ENCODE assay signal across 8 cellular contexts in genomic region chr4:37891221-37892159, GRCh38.
DNase-seq lines count a peak whose midpoint lies in the region; ATAC-seq and TF ChIP-seq lines count a peak whose summit lies in the region.

No MANE protein-coding gene starts in this region.

- no peaks in the 10 kb centered on the region for H3K9me3 ChIP-seq in SU-DHL-6 (ENCODE audit: insufficient read depth, low read length)

- H3K4me3 ChIP-seq in SU-DHL-6 (ENCODE audit: insufficient read depth, low read length, poor library complexity, severe bottlenecking), result peak overlapping the region; percentile 61

- H3K79me2 ChIP-seq in SU-DHL-6 (ENCODE audit: insufficient read depth, low read length), result no peaks in the 10 kb centered on the region

- peak overlapping the region; percentile 57 for H3K27ac ChIP-seq in SU-DHL-6 (ENCODE audit: low read depth, low read length)

- no peak for TF ChIP-seq CTCF in SU-DHL-6 (IDR thresholded peaks at IDR 0.05; ENCODE audit: insufficient read depth, low read length, poor library complexity, severe bottlenecking)

- H3F3A ChIP-seq in SU-DHL-6 (ENCODE audit: insufficient read depth), result peaks cover 14% of the 10 kb centered on the region

- H3K9me2 ChIP-seq in SU-DHL-6 (replicated peaks; ENCODE audit: insufficient read depth, low read length), result no peaks in the 10 kb centered on the region

- no peaks in the 10 kb centered on the region for H3K27me3 ChIP-seq in SU-DHL-6 (ENCODE audit: low read length)

- peak overlapping the region; percentile 91 for H2AFZ ChIP-seq in SU-DHL-6 (ENCODE audit: low read depth, low read length, severe bottlenecking)

- DNase-seq in C1 segment of cervical spinal cord (lab: John Stamatoyannopoulos, UW) (peak in 8 of 14 donors; percentile 21 to 66 (median 50)), GM19240 (ENCODE audit: insufficient read length, low spot score) (peak; percentile 29), astrocyte of the hippocampus (ENCODE audit: low read depth, low spot score) (peak; percentile 46), iPS-NIHi7 (ENCODE audit: extremely low spot score) (peak; percentile 40), ecto neural progenitor cell (ENCODE audit: low spot score) (no peak)
- DNase-seq in stimulated activated CD4-positive, alpha-beta T cell treated with anti-CD3 and anti-CD28 coated beads, Interleukin-15, amount 100 ng/mL, for 1 hour (ENCODE audit: low read depth in 1 of 2, low spot score in 1 of 2), result peak; percentile 17 to 49

- no peaks in the 10 kb centered on the region for H3K36me3 ChIP-seq in SU-DHL-6 (ENCODE audit: low read length)

- peak; percentile 59 for ATAC-seq in HG03432 (IDR thresholded peaks at IDR 0.05; ENCODE audit: unreplicated experiment)

- no peaks in the 10 kb centered on the region for H4K20me1 ChIP-seq in SU-DHL-6 (ENCODE audit: low read depth, low read length)

- H3K9ac ChIP-seq in SU-DHL-6 (ENCODE audit: low read length), result peak overlapping the region; percentile 72

- peak overlapping the region; percentile 87 for H3K4me2 ChIP-seq in SU-DHL-6 (ENCODE audit: low read depth, low read length, poor library complexity, severe bottlenecking)
